Comparison of ENCODE assay signal across 28 cellular contexts in the genomic region with DNA sequence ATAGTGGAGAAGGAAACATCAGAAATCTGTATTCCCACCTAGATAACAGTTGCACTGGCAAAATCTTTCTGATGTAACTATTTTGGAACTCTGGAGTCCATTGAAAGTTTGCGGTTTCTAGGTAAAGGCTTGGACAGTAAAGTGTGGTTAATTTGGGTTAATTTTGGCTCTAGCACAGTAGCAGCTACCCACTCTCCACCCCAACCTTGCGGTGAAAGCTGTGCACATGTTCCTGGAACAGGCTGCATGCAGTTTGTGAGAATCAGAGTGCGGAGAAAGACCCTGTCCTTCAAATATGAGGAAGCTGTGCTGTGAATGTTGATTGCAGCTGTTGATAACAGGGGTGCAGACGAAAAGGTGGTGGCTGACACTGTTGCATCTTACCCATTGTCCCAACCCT. TPM values are rescaled to one million over a fixed set of nuclear protein-coding genes. Genes with fewer than 3 reads are reported as not detected.
DNase-seq lines count a peak whose midpoint lies in the region; ATAC-seq and TF ChIP-seq lines count a peak whose summit lies in the region.
"Had no signal": no experiment of that assay in that cellular context is flagged by ENCODE, and none has a peak within 500 bp of the region (broad histone marks: within the 10 kb centered on the region; RNA-seq: fewer than 3 reads in every experiment).

No MANE protein-coding gene starts in this region.

- no peak overlapping the region for H3K4me3 ChIP-seq in right atrium auricular region
- H3K4me3 ChIP-seq in KMS-11 (IDR thresholded peaks at IDR 0.05; ENCODE audit: insufficient read depth, low read depth, low read length), result no peak overlapping the region
- H3K4me3 ChIP-seq in stomach, result no peak overlapping the region
- H3K4me3 ChIP-seq: BLaER1, GM12878 had no signal

- 87 to 96% (median 90%) methylated on average over 4 of the region's 4 CpGs for WGBS in stomach, 5 donors

- no peak for TF ChIP-seq EP300 in stomach (IDR thresholded peaks at IDR 0.05)

- H3K27ac ChIP-seq in right atrium auricular region (no peak overlapping the region), KMS-11 (no peak overlapping the region), stomach (no peak overlapping the region)
- H3K27ac ChIP-seq: BLaER1 had no signal

- H3K79me2 ChIP-seq in KMS-11 (ENCODE audit: insufficient read depth, low read depth), result no peaks in the 10 kb centered on the region

- DNase-seq in right atrium auricular region (ENCODE audit: low spot score) (peak; percentile 28), left cardiac atrium (no peak), MV-4-11 (lab: John Stamatoyannopoulos, UW) (peak; percentile 12), RPMI8226 (peak; percentile 47), stomach (no peak), occipital lobe (lab: John Stamatoyannopoulos, UW) (no peak)
- DNase-seq: 8988T; ACHN; BE2C; C1 segment of cervical spinal cord; CD4-positive, alpha-beta memory T cell; CD4-positive, CD25-positive, alpha-beta regulatory T cell; CD8-positive, alpha-beta memory T cell; COR-L47; DMS 273 treated with DMSO at 0.1 percent for 48 hours; DMS153; DMS53; DMS79; DND-41; EL; GDM1 had no signal

- H3K4me2 ChIP-seq in KMS-11, result peak overlapping the region; percentile 4; the same call in 1 of the 2 replicates
- H3K4me2 ChIP-seq: BLaER1 had no signal

- no peak overlapping the region for H2AFZ ChIP-seq in KMS-11 (ENCODE audit: low read depth)

- no peak for TF ChIP-seq CTCF in right atrium auricular region (IDR thresholded peaks at IDR 0.05)
- TF ChIP-seq CTCF in KMS-11 (conservative IDR thresholded peaks at IDR 0.05; ENCODE audit: low read depth, low read length), result no peak
- TF ChIP-seq CTCF in stomach (IDR thresholded peaks at IDR 0.05), result no peak

- H4K20me1 ChIP-seq in KMS-11 (ENCODE audit: insufficient read depth), result no peaks in the 10 kb centered on the region
- H4K20me1 ChIP-seq: BLaER1 had no signal

- H3K27me3 ChIP-seq in right atrium auricular region (no peaks in the 10 kb centered on the region), KMS-11 (ENCODE audit: insufficient read depth, low read depth) (no peaks in the 10 kb centered on the region), stomach (no peaks in the 10 kb centered on the region)
- H3K27me3 ChIP-seq: BE2C, BLaER1 had no signal

- no peak for TF ChIP-seq POLR2A in stomach (IDR thresholded peaks at IDR 0.05)

- intact Hi-C loops in left cardiac atrium (cut with DNase I) (no loop called here), stomach (cut with DNase I; ENCODE audit: low total_unique reads) (no loop called here)

- H3K4me1 ChIP-seq in right atrium auricular region, result no peaks in the 10 kb centered on the region
- peaks cover 40% of the 10 kb centered on the region for H3K4me1 ChIP-seq in KMS-11 (ENCODE audit: low read depth, poor library complexity, severe bottlenecking)
- peaks cover 0 to 2% (median 0%) of the 10 kb centered on the region in 4 donors for H3K4me1 ChIP-seq in stomach
- H3K4me1 ChIP-seq: BE2C, BLaER1 had no signal

- ATAC-seq in left cardiac atrium (no peak), HG03565 (IDR thresholded peaks at IDR 0.05; ENCODE audit: unreplicated experiment) (no peak)
- ATAC-seq: GM12878 had no signal

- no peaks in the 10 kb centered on the region for H3K36me3 ChIP-seq in right atrium auricular region
- H3K36me3 ChIP-seq in KMS-11 (ENCODE audit: insufficient read depth), result no peaks in the 10 kb centered on the region
- no peaks in the 10 kb centered on the region for H3K36me3 ChIP-seq in stomach
- H3K36me3 ChIP-seq: BE2C, BLaER1 had no signal

- H3K9me3 ChIP-seq in right atrium auricular region (peaks cover 0 to 18% of the 10 kb centered on the region in 2 donors), stomach (peaks cover 0 to 17% (median 3%) of the 10 kb centered on the region in 4 donors)
- H3K9me3 ChIP-seq: BE2C had no signal

- no peak overlapping the region for H3K9ac ChIP-seq in KMS-11
- H3K9ac ChIP-seq: BLaER1 had no signal

RNA-seq across cellular contexts. Expression of a gene that starts 38.4 kb away (rescaled TPM):
- total RNA-seq in right atrium auricular region, result 10 to 100 TPM; 10.8 to 31.7 TPM
- 10 to 100 TPM; 12.0 to 27.7 TPM for total RNA-seq in left cardiac atrium
- 100 to 1,000 TPM in 3 of 5 donors, 10 to 100 TPM in 2; 32.7 to 520 (median 132) TPM for total RNA-seq in stomach
- polyA plus RNA-seq in stomach, result 10 to 100 TPM in 2 of 3 donors, 1 to 10 TPM in 1; 7.9 to 97.2 (median 18.8) TPM
- 1.2 TPM for total RNA-seq in occipital lobe
- total RNA-seq: CD4-positive, alpha-beta memory T cell; CD4-positive, CD25-positive, alpha-beta regulatory T cell; CD8-positive, alpha-beta memory T cell; Daoy had no signal
- polyA plus RNA-seq: AG04450; CD14-positive monocyte; CD4-positive, alpha-beta memory T cell; CD4-positive, CD25-positive, alpha-beta regulatory T cell; CD8-positive, alpha-beta memory T cell had no signal

Comparison
In these comparisons a context has a peak if more than half of its experiments do, and no peak if none do; other contexts are left out.
1. DNase-seq: peak in right atrium auricular region (single experiment), MV-4-11 (single experiment) and RPMI8226 (single experiment); none in left cardiac atrium (single experiment), stomach (single experiment) and occipital lobe (single experiment).